Comparison of ENCODE assay signal across 8 cellular contexts in the genomic region with DNA sequence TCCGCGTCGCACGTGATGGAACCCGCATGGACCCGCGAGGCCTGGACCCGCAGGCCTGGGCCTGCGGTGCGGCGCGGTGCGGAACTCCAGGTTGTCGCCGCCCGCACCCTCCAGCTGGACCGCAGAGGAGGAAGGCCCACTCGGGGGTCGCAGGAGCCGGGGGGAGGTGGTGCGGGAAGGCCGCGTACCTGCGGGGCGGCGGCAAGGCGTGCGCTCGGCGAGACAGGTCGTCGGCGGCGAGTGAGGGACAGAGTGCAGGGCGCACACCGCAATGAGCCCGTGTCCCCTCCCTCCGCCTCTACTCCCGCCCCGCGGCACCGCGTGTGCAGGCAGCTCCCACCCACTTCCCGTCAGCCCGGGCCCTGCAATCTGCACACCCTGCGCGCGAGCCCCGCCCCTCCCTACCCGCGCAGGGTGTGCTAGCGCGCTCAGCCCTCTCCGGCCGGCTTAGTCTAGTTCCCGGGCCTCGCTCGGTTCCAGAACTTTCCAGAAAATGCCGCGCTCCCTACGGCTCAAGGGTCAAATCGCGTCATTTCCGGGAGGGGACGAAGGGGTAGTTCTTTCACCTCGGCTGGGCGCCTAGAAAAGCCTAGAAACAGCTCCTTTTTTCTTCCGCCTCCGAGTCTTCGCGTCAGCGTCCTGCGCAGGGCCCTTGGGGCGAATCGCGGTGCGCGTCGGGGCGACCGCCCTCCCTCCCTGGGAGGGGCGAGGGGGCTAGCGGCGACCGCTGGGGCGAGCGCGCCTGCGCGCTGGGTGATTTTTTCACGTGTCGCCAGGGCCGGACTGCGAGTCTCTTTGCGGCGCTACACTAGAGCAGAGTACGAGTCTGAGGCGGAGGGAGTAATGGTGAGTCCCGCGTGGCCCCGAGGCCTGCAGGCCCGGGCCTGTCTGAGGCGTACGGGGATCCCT. TPM values are rescaled to one million over a fixed set of nuclear protein-coding genes. Genes with fewer than 3 reads are reported as not detected.
A peak's percentile ranks its signal among the peaks of the same experiment; 100 is the strongest.
DNase-seq lines count a peak whose midpoint lies in the region; ATAC-seq and TF ChIP-seq lines count a peak whose summit lies in the region.

A gene (minus strand): TSS at position 247 of the 909 bp plus-strand sequence. CDS start 992 bp downstream, outside the sequence.
A gene (plus strand): TSS at position 786 of the 909 bp plus-strand sequence. CDS start 58 bp downstream, at position 844.

- peak within 1 kb of the TSS; percentile 91 for H3K4me3 ChIP-seq in SU-DHL-6 (ENCODE audit: insufficient read depth, low read length, poor library complexity, severe bottlenecking)
- H3K4me3 ChIP-seq in ovary = peak within 1 kb of the TSS; percentile 95
- H3K4me3 ChIP-seq in thyroid gland (replicated peaks in 1 of 3) = peak within 1 kb of the TSS; percentile 83 to 94 (median 84)

- H4K20me1 ChIP-seq in SU-DHL-6 (ENCODE audit: low read depth, low read length) = peaks cover 34% of the 10 kb centered on the region

- H3K9me2 ChIP-seq in SU-DHL-6 (replicated peaks; ENCODE audit: insufficient read depth, low read length) = no peaks in the 10 kb centered on the region

- no peaks in the 10 kb centered on the region for H3K27me3 Mint-ChIP-seq in activated naive CD8-positive, alpha-beta T cell treated with anti-CD3 and anti-CD28 coated beads, Interleukin-2, amount 10 ng/mL, durations not matched to agents 7 days and 5 days

- H3K4me3 Mint-ChIP-seq in activated naive CD8-positive, alpha-beta T cell treated with anti-CD3 and anti-CD28 coated beads, Interleukin-2, amount 10 ng/mL, durations not matched to agents 7 days and 5 days = peak within 1 kb of the TSS; percentile 91

- TF ChIP-seq EP300 in ovary (IDR thresholded peaks at IDR 0.05) = peak; percentile 84

- DNase-seq in NCI-H128 (lab: John Stamatoyannopoulos, UW; ENCODE audit: unreplicated experiment) (peak; percentile 90), head of caudate nucleus (peak; percentile 95 to 100 (median 98)), ovary (peak; percentile 98), thyroid gland (peak; percentile 98 to 99)
- peak; percentile 96 for DNase-seq in activated naive CD8-positive, alpha-beta T cell treated with anti-CD3 and anti-CD28 coated beads, Interleukin-2, amount 10 ng/mL, durations not matched to agents 7 days and 5 days

- H3K9me3 Mint-ChIP-seq in activated naive CD8-positive, alpha-beta T cell treated with anti-CD3 and anti-CD28 coated beads, Interleukin-2, amount 10 ng/mL, durations not matched to agents 7 days and 5 days = no peaks in the 10 kb centered on the region

- peak; percentile 76 for ATAC-seq in HG02678 (IDR thresholded peaks at IDR 0.05; ENCODE audit: unreplicated experiment)
- ATAC-seq in activated naive CD8-positive, alpha-beta T cell treated with anti-CD3 and anti-CD28 coated beads, Interleukin-2, amount 10 ng/mL, durations not matched to agents 7 days and 5 days (ENCODE audit: low read depth) = peak; percentile 84

- H3K9me3 ChIP-seq in SU-DHL-6 (ENCODE audit: insufficient read depth, low read length) = no peaks in the 10 kb centered on the region
- no peaks in the 10 kb centered on the region for H3K9me3 ChIP-seq in ovary
- H3K9me3 ChIP-seq in thyroid gland = no peaks in the 10 kb centered on the region

- H3K79me2 ChIP-seq in SU-DHL-6 (ENCODE audit: insufficient read depth, low read length) = peaks cover 92% of the 10 kb centered on the region

- peaks cover 60% of the 10 kb centered on the region for H3K36me3 ChIP-seq in SU-DHL-6 (ENCODE audit: low read length)
- no peaks in the 10 kb centered on the region for H3K36me3 ChIP-seq in ovary
- H3K36me3 ChIP-seq in thyroid gland = peaks cover 30 to 32% of the 10 kb centered on the region in 2 donors

- H3K9ac ChIP-seq in SU-DHL-6 (ENCODE audit: low read length) = peak within 1 kb of the TSS; percentile 99

- peaks cover 55% of the 10 kb centered on the region for H3F3A ChIP-seq in SU-DHL-6 (ENCODE audit: insufficient read depth)

- H3K4me1 Mint-ChIP-seq in activated naive CD8-positive, alpha-beta T cell treated with anti-CD3 and anti-CD28 coated beads, Interleukin-2, amount 10 ng/mL, durations not matched to agents 7 days and 5 days = peaks cover 41% of the 10 kb centered on the region

- H3K4me1 ChIP-seq in ovary (ENCODE audit: insufficient read depth) (peaks cover 4% of the 10 kb centered on the region), thyroid gland (peaks cover 13 to 30% of the 10 kb centered on the region in 2 donors)

- H3K36me3 Mint-ChIP-seq in activated naive CD8-positive, alpha-beta T cell treated with anti-CD3 and anti-CD28 coated beads, Interleukin-2, amount 10 ng/mL, durations not matched to agents 7 days and 5 days = peaks cover 41% of the 10 kb centered on the region

- POLR2A ChIA-PET in activated naive CD8-positive, alpha-beta T cell treated with anti-CD3 and anti-CD28 coated beads, Interleukin-2, amount 10 ng/mL, durations not matched to agents 7 days and 5 days (lab: Charles Lee) = interaction anchor here (0.6 to 5.1 kb wide), 18 partner anchors 8 to 1329 kb away, joined by 3 to 121 read pairs (median 4); a partner anchor contains a TSS

- H3K4me2 ChIP-seq in SU-DHL-6 (ENCODE audit: low read depth, low read length, poor library complexity, severe bottlenecking) = peak within 1 kb of the TSS; percentile 86

- intact Hi-C loops in head of caudate nucleus (cut with DNase I) (loop anchor here (1.0 to 10.0 kb wide), 4 partner anchors 17 to 205 kb away; a partner anchor contains a TSS), ovary (cut with DNase I) (loop anchor here in 2 of 4 donors (5.0 to 10.0 kb wide), 2 partner anchors 48 to 65 kb away; a partner anchor contains a TSS), thyroid gland (cut with DNase I) (no loop called here)

- H3K27me3 ChIP-seq in SU-DHL-6 (ENCODE audit: low read length) (no peaks in the 10 kb centered on the region), ovary (no peaks in the 10 kb centered on the region), thyroid gland (no peaks in the 10 kb centered on the region)

- 0 to 1% (median 0%) methylated on average over 70 to 104 of the region's 104 CpGs for WGBS in ovary, 3 donors
- 0 to 2% methylated on average over 17 to 43 of the region's 104 CpGs for WGBS in thyroid gland, 2 donors

- peak within 1 kb of the TSS; percentile 97 for H3K27ac Mint-ChIP-seq in activated naive CD8-positive, alpha-beta T cell treated with anti-CD3 and anti-CD28 coated beads, Interleukin-2, amount 10 ng/mL, durations not matched to agents 7 days and 5 days

- H2AFZ ChIP-seq in SU-DHL-6 (ENCODE audit: low read depth, low read length, severe bottlenecking) = no peak within 1 kb of the TSS

- H3K27ac ChIP-seq in SU-DHL-6 (ENCODE audit: low read depth, low read length) = peak within 1 kb of the TSS; percentile 92
- H3K27ac ChIP-seq in ovary = peak within 1 kb of the TSS; percentile 96 to 97
- H3K27ac ChIP-seq in thyroid gland = peak within 1 kb of the TSS; percentile 88 to 100 (median 100)

- TF ChIP-seq CTCF in SU-DHL-6 (IDR thresholded peaks at IDR 0.05; ENCODE audit: insufficient read depth, low read length, poor library complexity, severe bottlenecking) = no peak
- TF ChIP-seq CTCF in ovary (IDR thresholded peaks at IDR 0.05) = peak in 2 of 3 donors; percentile 10 to 37
- peak in 2 of 6 experiments; percentile 51 to 81 for TF ChIP-seq CTCF in thyroid gland (IDR thresholded peaks at IDR 0.05)

- TF ChIP-seq POLR2A in GM10847 (IDR thresholded peaks at IDR 0.05; ENCODE audit: extremely low read depth, insufficient read length) (peak; percentile 96), ovary (IDR thresholded peaks at IDR 0.05) (peak; percentile 92), thyroid gland (IDR thresholded peaks at IDR 0.05) (peak; percentile 87 to 98)

RNA-seq across cellular contexts. Expression of the first gene that starts in this region (rescaled TPM):
- 100 to 1,000 TPM; 190 to 195 TPM for total RNA-seq in activated naive CD8-positive, alpha-beta T cell treated with anti-CD3 and anti-CD28 coated beads, Interleukin-2, amount 10 ng/mL, durations not matched to agents 7 days and 5 days
- total RNA-seq in ovary (100 to 1,000 TPM; 146 to 289 (median 192) TPM), thyroid gland (100 to 1,000 TPM; 125 to 157 (median 151) TPM)
- polyA plus RNA-seq in ovary = 100 to 1,000 TPM; 153 to 343 TPM

RNA-seq across cellular contexts. Expression of the second gene that starts in this region (rescaled TPM):
- 10 to 100 TPM; 92.1 to 94.3 TPM for total RNA-seq in activated naive CD8-positive, alpha-beta T cell treated with anti-CD3 and anti-CD28 coated beads, Interleukin-2, amount 10 ng/mL, durations not matched to agents 7 days and 5 days
- 100 to 1,000 TPM in 1 of 7 donors, 10 to 100 TPM in 6; 57.8 to 110 (median 69.5) TPM for total RNA-seq in ovary
- 100 to 1,000 TPM in 1 of 2 donors, 10 to 100 TPM in 1; 67.2 to 128 TPM for polyA plus RNA-seq in ovary
- 100 to 1,000 TPM in 1 of 4 donors, 10 to 100 TPM in 3; 32.8 to 136 (median 79.8) TPM for total RNA-seq in thyroid gland

Comparison
In these comparisons a context has a peak if more than half of its experiments do, and no peak if none do; other contexts are left out.
1. Peak in every context shown above with its lines: DNase-seq, ATAC-seq, H3K4me3 ChIP-seq and H3K27ac ChIP-seq.